In the genomic region with DNA sequence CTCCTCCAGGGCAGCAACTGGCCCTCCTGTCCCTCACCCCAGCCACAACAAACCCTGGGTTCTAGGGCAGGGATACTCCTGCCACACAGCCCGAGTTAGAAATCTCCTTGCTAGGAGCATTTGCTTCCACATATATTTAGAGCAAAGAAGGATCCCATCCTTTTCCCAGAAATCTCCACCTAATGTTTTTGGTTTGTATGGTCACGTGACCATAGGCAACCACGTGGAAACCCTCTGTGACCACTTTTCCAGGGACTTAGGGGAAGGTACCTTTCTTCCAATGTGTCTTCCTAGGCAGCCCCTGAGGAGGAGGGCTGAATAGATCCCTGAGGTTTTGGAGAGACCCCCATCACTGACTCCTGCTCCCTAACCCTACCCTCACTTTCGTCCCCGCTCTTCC, we compare ENCODE assay signal across 2 cellular contexts.
TF ChIP-seq lines count a peak whose summit lies in the region.

No MANE protein-coding gene starts in this region.

TF ChIP-seq in HepG2, 621 proteins besides CTCF, POLR2A, EP300 and RAD21:
- TF ChIP-seq, protein P1, sequence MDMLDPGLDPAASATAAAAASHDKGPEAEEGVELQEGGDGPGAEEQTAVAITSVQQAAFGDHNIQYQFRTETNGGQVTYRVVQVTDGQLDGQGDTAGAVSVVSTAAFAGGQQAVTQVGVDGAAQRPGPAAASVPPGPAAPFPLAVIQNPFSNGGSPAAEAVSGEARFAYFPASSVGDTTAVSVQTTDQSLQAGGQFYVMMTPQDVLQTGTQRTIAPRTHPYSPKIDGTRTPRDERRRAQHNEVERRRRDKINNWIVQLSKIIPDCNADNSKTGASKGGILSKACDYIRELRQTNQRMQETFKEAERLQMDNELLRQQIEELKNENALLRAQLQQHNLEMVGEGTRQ (IDR thresholded peaks at IDR 0.05; ENCODE audit: low read depth, low read length): peak; percentile 88
- TF ChIP-seq, protein P1 (CRISPR knock-in tag; IDR thresholded peaks at IDR 0.05; ENCODE audit: borderline replicate concordance): no peak
- TF ChIP-seq RAD51 (IDR thresholded peaks at IDR 0.05; ENCODE audit: borderline replicate concordance): peak; percentile 86
- TF ChIP-seq, protein P2, sequence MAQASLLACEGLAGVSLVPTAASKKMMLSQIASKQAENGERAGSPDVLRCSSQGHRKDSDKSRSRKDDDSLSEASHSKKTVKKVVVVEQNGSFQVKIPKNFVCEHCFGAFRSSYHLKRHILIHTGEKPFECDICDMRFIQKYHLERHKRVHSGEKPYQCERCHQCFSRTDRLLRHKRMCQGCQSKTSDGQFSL (CRISPR knock-in tag; IDR thresholded peaks at IDR 0.05): no peak

TF ChIP-seq in GM12878, 131 proteins besides CTCF, POLR2A, EP300 and RAD21:
- peak; percentile 60 for TF ChIP-seq RAD51 (IDR thresholded peaks at IDR 0.05)
- no peak for TF ChIP-seq SUPT20H (IDR thresholded peaks at IDR 0.05; ENCODE audit: borderline replicate concordance, control insufficient read depth, low read depth, low read length)
